Comparison of ENCODE assay signal across 1 cellular context in the genomic region with DNA sequence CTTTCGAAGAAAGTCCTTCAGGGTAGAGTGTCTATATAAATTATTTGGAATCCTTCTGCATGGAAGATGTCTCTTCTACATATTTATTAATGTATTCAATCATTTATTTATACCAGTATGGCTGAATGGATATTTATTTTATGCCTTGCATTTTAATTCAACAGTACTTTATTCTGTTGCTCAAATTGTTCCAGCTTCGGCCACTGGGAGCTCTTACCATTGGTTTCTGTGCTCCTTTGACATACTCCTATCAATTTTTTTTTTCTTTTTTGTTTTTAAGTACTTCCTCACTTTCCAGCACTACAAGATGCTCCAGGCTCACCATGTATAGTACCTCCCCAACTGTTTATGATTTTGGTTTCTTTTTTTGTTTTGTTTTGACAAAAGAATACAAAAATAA.
TF ChIP-seq lines count a peak whose summit lies in the region.

No MANE protein-coding gene starts in this region.

TF ChIP-seq in HCT116, 20 proteins besides CTCF, POLR2A, EP300 and RAD21:
- TF ChIP-seq, protein P1, sequence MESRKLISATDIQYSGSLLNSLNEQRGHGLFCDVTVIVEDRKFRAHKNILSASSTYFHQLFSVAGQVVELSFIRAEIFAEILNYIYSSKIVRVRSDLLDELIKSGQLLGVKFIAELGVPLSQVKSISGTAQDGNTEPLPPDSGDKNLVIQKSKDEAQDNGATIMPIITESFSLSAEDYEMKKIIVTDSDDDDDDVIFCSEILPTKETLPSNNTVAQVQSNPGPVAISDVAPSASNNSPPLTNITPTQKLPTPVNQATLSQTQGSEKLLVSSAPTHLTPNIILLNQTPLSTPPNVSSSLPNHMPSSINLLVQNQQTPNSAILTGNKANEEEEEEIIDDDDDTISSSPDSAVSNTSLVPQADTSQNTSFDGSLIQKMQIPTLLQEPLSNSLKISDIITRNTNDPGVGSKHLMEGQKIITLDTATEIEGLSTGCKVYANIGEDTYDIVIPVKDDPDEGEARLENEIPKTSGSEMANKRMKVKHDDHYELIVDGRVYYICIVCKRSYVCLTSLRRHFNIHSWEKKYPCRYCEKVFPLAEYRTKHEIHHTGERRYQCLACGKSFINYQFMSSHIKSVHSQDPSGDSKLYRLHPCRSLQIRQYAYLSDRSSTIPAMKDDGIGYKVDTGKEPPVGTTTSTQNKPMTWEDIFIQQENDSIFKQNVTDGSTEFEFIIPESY (IDR thresholded peaks at IDR 0.05; ENCODE audit: extremely low read depth, insufficient replicate concordance, low read length), result no peak
- TF ChIP-seq ZFX (IDR thresholded peaks at IDR 0.05), result no peak
- no peak for TF ChIP-seq FOSL1 (IDR thresholded peaks at IDR 0.05; ENCODE audit: low read depth)
- no peak for TF ChIP-seq JUND (IDR thresholded peaks at IDR 0.05)
- TF ChIP-seq, protein P2, sequence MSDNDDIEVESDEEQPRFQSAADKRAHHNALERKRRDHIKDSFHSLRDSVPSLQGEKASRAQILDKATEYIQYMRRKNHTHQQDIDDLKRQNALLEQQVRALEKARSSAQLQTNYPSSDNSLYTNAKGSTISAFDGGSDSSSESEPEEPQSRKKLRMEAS (IDR thresholded peaks at IDR 0.05), result no peak
- no peak for TF ChIP-seq POLR2AphosphoS5 (IDR thresholded peaks at IDR 0.05; ENCODE audit: low read depth, low read length)
- TF ChIP-seq, protein P3, sequence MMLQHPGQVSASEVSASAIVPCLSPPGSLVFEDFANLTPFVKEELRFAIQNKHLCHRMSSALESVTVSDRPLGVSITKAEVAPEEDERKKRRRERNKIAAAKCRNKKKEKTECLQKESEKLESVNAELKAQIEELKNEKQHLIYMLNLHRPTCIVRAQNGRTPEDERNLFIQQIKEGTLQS (IDR thresholded peaks at IDR 0.05), result no peak
- no peak for TF ChIP-seq TCF7L2 (IDR thresholded peaks at IDR 0.05; ENCODE audit: borderline replicate concordance, extremely low read depth, insufficient read depth, insufficient read length)
- TF ChIP-seq EGR1 (IDR thresholded peaks at IDR 0.05; ENCODE audit: low read depth), result no peak
TF ChIP-seq in HCT116: peak in this region for 0.
